ENCODE assay signal across 1 cellular context in genomic region chr2:128729051-128729450, GRCh38.
TF ChIP-seq lines count a peak whose summit lies in the region.

No MANE protein-coding gene starts in this region.

TF ChIP-seq in HEK293, 187 proteins besides CTCF, POLR2A, EP300 and RAD21 (continued from another document):
- TF ChIP-seq ZNF639 (tag by site-specific recombination; IDR thresholded peaks at IDR 0.05) (no peak), SETDB1 (IDR thresholded peaks at IDR 0.05; ENCODE audit: insufficient read length, low read length) (peak; percentile 92)
